18 cellular contexts compared by ENCODE assay signal in genomic region chr7:138667535-138667934, GRCh38. TPM values are rescaled to one million over a fixed set of nuclear protein-coding genes. Genes with fewer than 3 reads are reported as not detected.
DNase-seq lines count a peak whose midpoint lies in the region; ATAC-seq lines count a peak whose summit lies in the region.
"Had no signal": no experiment of that assay in that cellular context is flagged by ENCODE, and none has a peak within 500 bp of the region (broad histone marks: within the 10 kb centered on the region; RNA-seq: fewer than 3 reads in every experiment).

No MANE protein-coding gene starts in this region.

- peaks cover 34% of the 10 kb centered on the region for H3K27me3 Mint-ChIP-seq in T-helper 2 cell treated with Interferon-gamma antibody and Interleukin-4, amounts not matched to agents 5 μg/mL and 100 μg/mL, for 36 hours (ENCODE audit: low read depth)
- H3K27me3 Mint-ChIP-seq in stimulated activated naive CD8-positive, alpha-beta T cell treated with anti-CD3 and anti-CD28 coated beads, Interleukin-15, amount 100 ng/mL, for 72 hours, result peaks cover 20% of the 10 kb centered on the region

- H3K4me1 ChIP-seq in HAP-1, result peaks cover 22% of the 10 kb centered on the region
- H3K4me1 ChIP-seq: Peyer's patch had no signal

- H3K36me3 Mint-ChIP-seq in T-helper 2 cell treated with Interferon-gamma antibody and Interleukin-4, amounts not matched to agents 5 μg/mL and 100 μg/mL, for 36 hours (ENCODE audit: low read depth), result peaks cover 7% of the 10 kb centered on the region
- H3K36me3 Mint-ChIP-seq: IgD-negative memory B cell had no signal

- H3K27ac Mint-ChIP-seq in T-helper 2 cell treated with Interferon-gamma antibody and Interleukin-4, amounts not matched to agents 5 μg/mL and 100 μg/mL, for 36 hours, result no peak overlapping the region
- H3K27ac Mint-ChIP-seq in stimulated activated naive CD8-positive, alpha-beta T cell treated with anti-CD3 and anti-CD28 coated beads, Interleukin-15, amount 100 ng/mL, for 72 hours, result no peak overlapping the region
- H3K27ac Mint-ChIP-seq: IgD-negative memory B cell had no signal

- ATAC-seq in stimulated activated naive CD8-positive, alpha-beta T cell treated with anti-CD3 and anti-CD28 coated beads, Interleukin-15, amount 100 ng/mL, for 72 hours, result peak; percentile 41

- H3K4me3 Mint-ChIP-seq in T-helper 2 cell treated with Interferon-gamma antibody and Interleukin-4, amounts not matched to agents 5 μg/mL and 100 μg/mL, for 36 hours, result no peak overlapping the region
- no peak overlapping the region for H3K4me3 Mint-ChIP-seq in stimulated activated naive CD8-positive, alpha-beta T cell treated with anti-CD3 and anti-CD28 coated beads, Interleukin-15, amount 100 ng/mL, for 72 hours
- H3K4me3 Mint-ChIP-seq: IgD-negative memory B cell had no signal

- peaks cover 32% of the 10 kb centered on the region for H3K4me1 Mint-ChIP-seq in T-helper 2 cell treated with Interferon-gamma antibody and Interleukin-4, amounts not matched to agents 5 μg/mL and 100 μg/mL, for 36 hours (ENCODE audit: low read depth)
- H3K4me1 Mint-ChIP-seq in stimulated activated naive CD8-positive, alpha-beta T cell treated with anti-CD3 and anti-CD28 coated beads, Interleukin-15, amount 100 ng/mL, for 72 hours, result peaks cover 33% of the 10 kb centered on the region
- H3K4me1 Mint-ChIP-seq: IgD-negative memory B cell had no signal

- no peaks in the 10 kb centered on the region for H3K36me3 ChIP-seq in H7 (replicated peaks; ENCODE audit: control insufficient read depth, insufficient read depth, low read length)
- no peaks in the 10 kb centered on the region for H3K36me3 ChIP-seq in HAP-1 (replicated peaks)
- H3K36me3 ChIP-seq: Peyer's patch had no signal

- peak; percentile 30 for DNase-seq in T-helper 2 cell treated with Interferon-gamma antibody and Interleukin-4, amounts not matched to agents 5 μg/mL and 100 μg/mL, for 36 hours (ENCODE audit: low spot score)
- DNase-seq in T-helper 2 cell (no peak), amniotic epithelial cell (ENCODE audit: low read depth) (peak; percentile 26), H7 (no peak), HAP-1 (ENCODE audit: low spot score in 2 of 2) (no peak)
- peak; percentile 20 for DNase-seq in stimulated activated CD4-positive, alpha-beta T cell treated with anti-CD3 and anti-CD28 coated beads, Interleukin-15, amount 100 ng/mL, for 24 hours
- no peak for DNase-seq in stimulated activated CD4-positive, alpha-beta T cell treated with anti-CD3 and anti-CD28 coated beads, Interleukin-4, amount 100 ng/mL, for 4 hours
- no peak for DNase-seq in stimulated activated naive CD8-positive, alpha-beta T cell treated with anti-CD3 and anti-CD28 coated beads, Interleukin-15, amount 100 ng/mL, for 72 hours
- DNase-seq: C1 segment of cervical spinal cord, DMS 273 treated with DMSO at 0.1 percent for 48 hours, NCI-H1092 treated with DMSO at 0.1 percent for 48 hours, NCI-H1694 treated with DMSO at 0.1 percent for 48 hours, NCI-H510A, NCI-H82, Peyer's patch, SHP77 had no signal

- in situ Hi-C loops in HAP-1 (cut with MboI; ENCODE audit: low sequenced_read_pairs), result no loop called here

- H3K9me3 ChIP-seq in HAP-1, result peaks cover 5% of the 10 kb centered on the region; the same call in 1 of the 2 replicates
- H3K9me3 ChIP-seq: Peyer's patch had no signal

- peaks cover 16% of the 10 kb centered on the region for H3K9me3 Mint-ChIP-seq in T-helper 2 cell treated with Interferon-gamma antibody and Interleukin-4, amounts not matched to agents 5 μg/mL and 100 μg/mL, for 36 hours
- peaks cover 0 to 6% of the 10 kb centered on the region in 2 donors for H3K9me3 Mint-ChIP-seq in stimulated activated naive CD8-positive, alpha-beta T cell treated with anti-CD3 and anti-CD28 coated beads, Interleukin-15, amount 100 ng/mL, for 72 hours

- H3K4me3 ChIP-seq in H7 (ENCODE audit: insufficient read depth, low read depth, low read length), result no peak overlapping the region
- H3K4me3 ChIP-seq in HAP-1, result no peak overlapping the region
- H3K4me3 ChIP-seq: Peyer's patch had no signal

- H3K27me3 ChIP-seq in H7 (ENCODE audit: control insufficient read depth, insufficient read depth, low read length) (no peaks in the 10 kb centered on the region), HAP-1 (ENCODE audit: low read depth) (no peaks in the 10 kb centered on the region)
- H3K27me3 ChIP-seq: Peyer's patch had no signal

RNA-seq across cellular contexts. Expression of gene SVOPL, which starts 33.6 kb away (rescaled TPM):
- 0.33 and 2.3 TPM in 2 replicates for total RNA-seq in H7 (2014; rRNA removed; shearing (Covaris generic))
- total RNA-seq: A172 had no signal

Comparison
In these comparisons a context has a peak if more than half of its experiments do, and no peak if none do; other contexts are left out.
1. DNase-seq: peak in T-helper 2 cell treated with Interferon-gamma antibody and Interleukin-4, amounts not matched to agents 5 μg/mL and 100 μg/mL, for 36 hours (single experiment), stimulated activated CD4-positive, alpha-beta T cell treated with anti-CD3 and anti-CD28 coated beads, Interleukin-15, amount 100 ng/mL, for 24 hours (single experiment) and amniotic epithelial cell (single experiment); none in T-helper 2 cell (0 of 5), stimulated activated CD4-positive, alpha-beta T cell treated with anti-CD3 and anti-CD28 coated beads, Interleukin-4, amount 100 ng/mL, for 4 hours (0 of 2), stimulated activated naive CD8-positive, alpha-beta T cell treated with anti-CD3 and anti-CD28 coated beads, Interleukin-15, amount 100 ng/mL, for 72 hours (0 of 2), H7 (single experiment) and HAP-1 (0 of 2).